Comparison of ENCODE assay signal across 19 cellular contexts in the genomic region with DNA sequence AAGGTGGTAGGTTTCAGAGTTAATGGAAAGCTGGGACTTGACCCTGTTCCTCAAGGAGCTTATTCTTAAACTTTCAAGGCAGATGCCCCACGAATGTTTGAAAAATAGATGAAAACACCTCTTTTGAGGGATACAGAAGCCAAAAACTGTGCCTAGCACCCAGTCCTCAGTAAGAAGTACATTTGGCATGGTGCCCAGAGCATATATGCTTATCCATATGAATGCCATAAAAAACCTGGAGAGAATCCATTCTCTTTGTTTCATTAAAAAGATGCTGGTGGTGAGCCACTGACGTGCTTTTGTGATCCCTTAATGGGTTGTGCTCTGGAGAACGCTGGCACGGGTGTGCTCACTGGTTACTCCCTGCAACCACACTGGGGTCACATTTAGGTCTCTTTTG.
"Had no signal": no experiment of that assay in that cellular context is flagged by ENCODE, and none has a peak within 500 bp of the region (broad histone marks: within the 10 kb centered on the region; RNA-seq: fewer than 3 reads in every experiment).

No MANE protein-coding gene starts in this region.

- H3K4me3 Mint-ChIP-seq: activated CD4-positive, alpha-beta T cell treated with anti-CD3 and anti-CD28 coated beads, Interleukin-2, amount 10 ng/mL, durations not matched to agents 24 days and 14 days; activated CD8-positive, alpha-beta T cell treated with anti-CD3 and anti-CD28 coated beads, Interleukin-2, amount 10 ng/mL, durations not matched to agents 7 days and 5 days; activated naive CD8-positive, alpha-beta T cell; activated T-cell treated with anti-CD3 and anti-CD28 coated beads, Interleukin-2, amount 50 U/mL, for 72 hours; naive B cell had no signal

- H3K9me3 ChIP-seq: body of pancreas had no signal

- H3K27me3 Mint-ChIP-seq: activated naive CD8-positive, alpha-beta T cell had no signal

- H3K36me3 ChIP-seq: heart right ventricle, upper lobe of left lung had no signal

- H3K9me3 Mint-ChIP-seq: activated CD4-positive, alpha-beta T cell treated with anti-CD3 and anti-CD28 coated beads, Interleukin-2, amount 10 ng/mL, durations not matched to agents 24 days and 14 days; activated T-cell treated with anti-CD3 and anti-CD28 coated beads, Interleukin-2, amount 50 U/mL, for 72 hours; naive B cell had no signal

- DNase-seq: activated CD4-positive, alpha-beta T cell treated with anti-CD3 and anti-CD28 coated beads, Interleukin-2, amount 10 ng/mL, durations not matched to agents 24 days and 14 days; activated CD4-positive, CD25-positive, alpha-beta regulatory T cell; activated CD8-positive, alpha-beta memory T cell treated with anti-CD3 and anti-CD28 coated beads, Interleukin-2, amount 50 U/mL, for 4 hours; activated CD8-positive, alpha-beta T cell treated with anti-CD3 and anti-CD28 coated beads, Interleukin-2, amount 10 ng/mL, durations not matched to agents 7 days and 5 days; activated gamma-delta T cell treated with Interleukin-2 at 50 U/mL for 16 hours; activated T-cell treated with anti-CD3 and anti-CD28 coated beads, Interleukin-2, amount 50 U/mL, for 72 hours; body of pancreas; effector memory CD4-positive, alpha-beta T cell; heart right ventricle; left colon; naive B cell; retina; small intestine; stimulated activated CD4-positive, alpha-beta T cell treated with anti-CD3 and anti-CD28 coated beads, Interleukin-4, amount 100 ng/mL, for 4 hours; stimulated activated CD8-positive, alpha-beta memory T cell treated with anti-CD3 and anti-CD28 coated beads, Interleukin-4, amount 100 ng/mL, for 48 hours; stimulated activated naive CD4-positive, alpha-beta T cell treated with Interleukin-2 at 50 U/mL for 16 hours; SW 1271 had no signal

- H3K27ac Mint-ChIP-seq: activated CD4-positive, alpha-beta T cell treated with anti-CD3 and anti-CD28 coated beads, Interleukin-2, amount 10 ng/mL, durations not matched to agents 24 days and 14 days; activated CD8-positive, alpha-beta T cell treated with anti-CD3 and anti-CD28 coated beads, Interleukin-2, amount 10 ng/mL, durations not matched to agents 7 days and 5 days; activated naive CD8-positive, alpha-beta T cell; activated T-cell treated with anti-CD3 and anti-CD28 coated beads, Interleukin-2, amount 50 U/mL, for 72 hours; naive B cell had no signal

- H3K4me1 Mint-ChIP-seq: naive B cell had no signal

- H3K36me3 Mint-ChIP-seq: activated naive CD8-positive, alpha-beta T cell; naive B cell had no signal

- H3K4me3 ChIP-seq: body of pancreas, heart right ventricle, upper lobe of left lung had no signal

- H3K27me3 ChIP-seq: body of pancreas, heart right ventricle, upper lobe of left lung had no signal

- ATAC-seq: activated CD8-positive, alpha-beta T cell treated with anti-CD3 and anti-CD28 coated beads, Interleukin-2, amount 10 ng/mL, durations not matched to agents 7 days and 5 days; activated T-cell treated with anti-CD3 and anti-CD28 coated beads, Interleukin-2, amount 50 U/mL, for 72 hours; body of pancreas; heart right ventricle; left colon had no signal
